In the genomic region with DNA sequence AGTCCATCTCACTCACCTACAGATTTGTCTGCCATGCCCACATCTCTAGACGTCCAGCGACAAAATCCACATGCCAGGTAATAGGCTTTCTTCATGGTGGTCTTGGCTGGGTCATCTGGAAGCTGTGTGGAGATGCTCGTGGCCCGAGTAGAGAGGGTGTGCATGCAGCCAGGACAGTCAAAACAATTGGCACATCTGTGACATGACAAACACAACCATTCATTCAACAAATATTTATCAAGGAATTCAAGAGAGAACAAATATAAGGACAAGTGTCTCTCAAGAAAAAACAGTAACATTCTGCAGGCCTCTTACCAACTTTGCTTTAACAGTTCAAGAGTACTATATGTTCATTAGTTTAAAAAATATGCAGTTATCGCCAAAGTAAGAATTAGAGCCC, we compare ENCODE assay signal across 20 cellular contexts. TPM values are rescaled to one million over a fixed set of nuclear protein-coding genes. Genes with fewer than 3 reads are reported as not detected.
A peak's percentile ranks its signal among the peaks of the same experiment; 100 is the strongest.
DNase-seq lines count a peak whose midpoint lies in the region; ATAC-seq and TF ChIP-seq lines count a peak whose summit lies in the region.
"Had no signal": no experiment of that assay in that cellular context is flagged by ENCODE, and none has a peak within 500 bp of the region (broad histone marks: within the 10 kb centered on the region; RNA-seq: fewer than 3 reads in every experiment).

No MANE protein-coding gene starts in this region.

- H3K4me1 Mint-ChIP-seq in activated naive CD4-positive, alpha-beta T cell treated with anti-CD3 and anti-CD28 coated beads, Interleukin-2, amount 50 U/mL, for 24 hours: peaks cover 63% of the 10 kb centered on the region
- H3K4me1 Mint-ChIP-seq in activated naive CD4-positive, alpha-beta T cell treated with anti-CD3 and anti-CD28 coated beads for 36 hours (ENCODE audit: low read depth): peaks cover 61% of the 10 kb centered on the region
- peaks cover 20% of the 10 kb centered on the region for H3K4me1 Mint-ChIP-seq in T-helper 17 cell

- H3K9me3 Mint-ChIP-seq in activated naive CD4-positive, alpha-beta T cell treated with anti-CD3 and anti-CD28 coated beads, Interleukin-2, amount 50 U/mL, for 24 hours: no peaks in the 10 kb centered on the region
- no peaks in the 10 kb centered on the region for H3K9me3 Mint-ChIP-seq in activated naive CD4-positive, alpha-beta T cell treated with anti-CD3 and anti-CD28 coated beads for 36 hours

- intact Hi-C loops in activated naive CD4-positive, alpha-beta T cell treated with anti-CD3 and anti-CD28 coated beads for 36 hours (cut with micrococcal nuclease): no loop called here
- intact Hi-C loops in left lung (cut with DNase I): no loop called here

- H3K4me3 ChIP-seq in left lung (no peak overlapping the region), upper lobe of left lung (no peak overlapping the region)
- H3K4me3 ChIP-seq: MG63 had no signal

- peaks cover 20 to 64% of the 10 kb centered on the region in 2 donors for H3K4me1 ChIP-seq in left lung
- peaks cover 42 to 60% (median 44%) of the 10 kb centered on the region in 4 donors for H3K4me1 ChIP-seq in upper lobe of left lung

- H3K27me3 ChIP-seq in left lung: no peaks in the 10 kb centered on the region
- no peaks in the 10 kb centered on the region for H3K27me3 ChIP-seq in upper lobe of left lung
- H3K27me3 ChIP-seq: MG63 had no signal

- H3K36me3 Mint-ChIP-seq in activated naive CD4-positive, alpha-beta T cell treated with anti-CD3 and anti-CD28 coated beads, Interleukin-2, amount 50 U/mL, for 24 hours: peaks cover 38% of the 10 kb centered on the region
- peaks cover 53% of the 10 kb centered on the region for H3K36me3 Mint-ChIP-seq in activated naive CD4-positive, alpha-beta T cell treated with anti-CD3 and anti-CD28 coated beads for 36 hours (ENCODE audit: low read depth)
- peaks cover 7% of the 10 kb centered on the region for H3K36me3 Mint-ChIP-seq in T-helper 17 cell (ENCODE audit: low read depth)

- peaks cover 0 to 53% of the 10 kb centered on the region in 2 donors for H3K36me3 ChIP-seq in left lung
- H3K36me3 ChIP-seq in upper lobe of left lung: peaks cover 7 to 61% (median 30%) of the 10 kb centered on the region in 4 donors

- H3K27ac ChIP-seq in left lung (peak overlapping the region; percentile 53 to 63), upper lobe of left lung (peak overlapping the region; percentile 12 to 76 (median 50))

- H3K27ac Mint-ChIP-seq in activated naive CD4-positive, alpha-beta T cell treated with anti-CD3 and anti-CD28 coated beads, Interleukin-2, amount 50 U/mL, for 24 hours: peak overlapping the region; percentile 68
- H3K27ac Mint-ChIP-seq in activated naive CD4-positive, alpha-beta T cell treated with anti-CD3 and anti-CD28 coated beads for 36 hours: no peak overlapping the region
- peak overlapping the region; percentile 6 for H3K27ac Mint-ChIP-seq in T-helper 17 cell
- H3K27ac Mint-ChIP-seq: B cell had no signal

- no peak for TF ChIP-seq EP300 in upper lobe of left lung (IDR thresholded peaks at IDR 0.05)

- CTCF ChIA-PET in activated naive CD4-positive, alpha-beta T cell treated with anti-CD3 and anti-CD28 coated beads for 36 hours (lab: Charles Lee): interaction anchor here (1.4 to 3.4 kb wide), 2 partner anchors 26 to 53 kb away, joined by 3 to 12 read pairs; a partner anchor contains a TSS

- ATAC-seq in T-helper 17 cell: no peak
- peak; percentile 25 for ATAC-seq in left lung
- no peak for ATAC-seq in upper lobe of left lung (ENCODE audit: low FRiP score in 2 of 2)
- no peak for ATAC-seq in GM19452 (IDR thresholded peaks at IDR 0.05; ENCODE audit: unreplicated experiment)
- ATAC-seq in GM18520 (IDR thresholded peaks at IDR 0.05; ENCODE audit: unreplicated experiment): no peak
- ATAC-seq: Right ventricle myocardium inferior had no signal

- no peak for TF ChIP-seq CTCF in left lung (IDR thresholded peaks at IDR 0.05)
- no peak for TF ChIP-seq CTCF in upper lobe of left lung (IDR thresholded peaks at IDR 0.05)

- H3K9me3 ChIP-seq in T-helper 17 cell (ENCODE audit: control insufficient read depth, low read length, poor library complexity, severe bottlenecking) (no peaks in the 10 kb centered on the region), left lung (no peaks in the 10 kb centered on the region), upper lobe of left lung (no peaks in the 10 kb centered on the region)
- H3K9me3 ChIP-seq: MG63 had no signal

- WGBS in upper lobe of left lung, 2 donors: 67 to 77% methylated on average over 5 of the region's 5 CpGs

- H3K27me3 Mint-ChIP-seq in activated naive CD4-positive, alpha-beta T cell treated with anti-CD3 and anti-CD28 coated beads, Interleukin-2, amount 50 U/mL, for 24 hours: no peaks in the 10 kb centered on the region
- no peaks in the 10 kb centered on the region for H3K27me3 Mint-ChIP-seq in activated naive CD4-positive, alpha-beta T cell treated with anti-CD3 and anti-CD28 coated beads for 36 hours (ENCODE audit: low read depth)
- H3K27me3 Mint-ChIP-seq in T-helper 17 cell: no peaks in the 10 kb centered on the region
- H3K27me3 Mint-ChIP-seq: B cell; CD4-positive, CD25-positive, alpha-beta regulatory T cell had no signal

- DNase-seq in activated naive CD4-positive, alpha-beta T cell treated with anti-CD3 and anti-CD28 coated beads for 36 hours: no peak
- no peak for DNase-seq in T-helper 17 cell
- DNase-seq in left lung: no peak
- DNase-seq in upper lobe of left lung: no peak
- no peak for DNase-seq in SHP77 (lab: John Stamatoyannopoulos, UW)
- DNase-seq: Caco-2; CD4-positive, CD25-positive, alpha-beta regulatory T cell; DMS 273 treated with DMSO at 0.1 percent for 48 hours; IMR-90; MG63; NCI-H1417; NCI-H187; NCI-H2107; NCI-H446 treated with DMSO at 0.1 percent for 48 hours; NCI-H526 treated with DMSO at 0.1 percent for 48 hours had no signal

- peak overlapping the region; percentile 27 for H3K4me3 Mint-ChIP-seq in activated naive CD4-positive, alpha-beta T cell treated with anti-CD3 and anti-CD28 coated beads, Interleukin-2, amount 50 U/mL, for 24 hours
- no peak overlapping the region for H3K4me3 Mint-ChIP-seq in activated naive CD4-positive, alpha-beta T cell treated with anti-CD3 and anti-CD28 coated beads for 36 hours
- no peak overlapping the region for H3K4me3 Mint-ChIP-seq in T-helper 17 cell
- H3K4me3 Mint-ChIP-seq: B cell had no signal

- TF ChIP-seq POLR2A in upper lobe of left lung (IDR thresholded peaks at IDR 0.05): no peak

RNA-seq across cellular contexts. Expression of a gene that starts 5.4 kb away (rescaled TPM):
- 10 to 100 TPM; 41.0 to 47.7 TPM for total RNA-seq in activated naive CD4-positive, alpha-beta T cell treated with anti-CD3 and anti-CD28 coated beads for 36 hours
- 10 to 100 TPM; 73.5 to 88.0 TPM for total RNA-seq in T-helper 17 cell
- 10 to 100 TPM; 69.5 to 70.0 TPM for total RNA-seq in left lung
- total RNA-seq in upper lobe of left lung: 100 to 1,000 TPM in 1 of 6 donors, 10 to 100 TPM in 5; 37.8 to 111 (median 71.4) TPM

RNA-seq across cellular contexts. Expression of a gene that starts 25.1 kb away (rescaled TPM):
- total RNA-seq in activated naive CD4-positive, alpha-beta T cell treated with anti-CD3 and anti-CD28 coated beads for 36 hours: 10 to 100 TPM; 32.9 to 37.4 TPM
- total RNA-seq in T-helper 17 cell: 10 to 100 TPM in 1 of 2 donors, 1 to 10 TPM in 1; 3.9 to 24.0 TPM
- total RNA-seq in left lung: 10 to 100 TPM; 16.4 to 20.1 TPM
- 10 to 100 TPM; 20.4 to 40.0 (median 21.6) TPM for total RNA-seq in upper lobe of left lung
- total RNA-seq: B cell had no signal

RNA-seq across cellular contexts. Expression of a gene that starts 52.6 kb away (rescaled TPM):
- 10 to 100 TPM; 86.2 to 88.2 TPM for total RNA-seq in activated naive CD4-positive, alpha-beta T cell treated with anti-CD3 and anti-CD28 coated beads for 36 hours
- total RNA-seq in T-helper 17 cell (100 to 1,000 TPM in 1 of 2 donors, 10 to 100 TPM in 1; 96.0 to 105 TPM), left lung (10 to 100 TPM; 36.4 to 48.1 TPM), upper lobe of left lung (10 to 100 TPM; 22.6 to 46.7 (median 37.6) TPM)
